Comparison of ENCODE assay signal across 8 cellular contexts in genomic region chr9:33447404-33448158, GRCh38. TPM values are rescaled to one million over a fixed set of nuclear protein-coding genes. Genes with fewer than 3 reads are reported as not detected.
DNase-seq lines count a peak whose midpoint lies in the region; ATAC-seq and TF ChIP-seq lines count a peak whose summit lies in the region.

Gene AQP3 (minus strand): TSS chr9:33447593. CDS start chr9:33447530, 63 bp downstream.

- H2BK5ac ChIP-seq in H9 (ENCODE audit: insufficient read length, low read length), result no peak within 1 kb of the TSS

- H2AFZ ChIP-seq in H9 (ENCODE audit: low read length), result no peak within 1 kb of the TSS

- TF ChIP-seq CTCF in Caco-2 (IDR thresholded peaks at IDR 0.05; ENCODE audit: insufficient read depth in 1 of 2, low read depth in 1 of 2, low read length in 1 of 2, severe bottlenecking in 1 of 2, unreplicated experiment in 1 of 2) (peak; percentile 33), H9 (conservative IDR thresholded peaks at IDR 0.05) (peak; percentile 35; the same call in 1 of the 3 replicates), esophagus muscularis mucosa (IDR thresholded peaks at IDR 0.05) (peak; percentile 43 to 50 (median 46)), stomach (IDR thresholded peaks at IDR 0.05) (peak in 2 of 7 experiments; percentile 13 to 52)

- H3K4ac ChIP-seq in H9 (ENCODE audit: low read depth, low read length), result no peak within 1 kb of the TSS

- H3K36me3 ChIP-seq in Caco-2 (ENCODE audit: control insufficient read depth, insufficient read depth, low read length) (no peaks in the 10 kb centered on the region; the same call in 1 of the 2 replicates), esophagus muscularis mucosa (peaks cover 0 to 11% (median 0%) of the 10 kb centered on the region in 4 donors), stomach (peaks cover 0 to 11% (median 10%) of the 10 kb centered on the region in 4 donors)

- no TSS peak for BruUV-seq in Caco-2 (replicated peaks; lab: Mats Ljungman, UMichigan)

- H3K36me3 Mint-ChIP-seq in Caco-2 (ENCODE audit: insufficient read depth, unreplicated experiment) (peaks cover 9% of the 10 kb centered on the region), H9 (ENCODE audit: insufficient read depth in 1 of 3, low read depth in 3 of 3) (no peaks in the 10 kb centered on the region), naive B cell (no peaks in the 10 kb centered on the region)

- no peak within 1 kb of the TSS for H2AK5ac ChIP-seq in H9 (ENCODE audit: insufficient read length, low read length)

- H3K9me3 Mint-ChIP-seq in Caco-2 (ENCODE audit: unreplicated experiment) (no peaks in the 10 kb centered on the region), H9 (no peaks in the 10 kb centered on the region), naive B cell (no peaks in the 10 kb centered on the region)

- H3K27me3 ChIP-seq in Caco-2 (replicated peaks; ENCODE audit: control insufficient read depth, insufficient read depth, low read length), result no peaks in the 10 kb centered on the region
- H3K27me3 ChIP-seq in H9 (ENCODE audit: insufficient read depth, low read length), result peaks cover 4% of the 10 kb centered on the region; the same call in 1 of the 2 replicates
- H3K27me3 ChIP-seq in esophagus muscularis mucosa, result peaks cover 0 to 8% (median 0%) of the 10 kb centered on the region in 4 donors
- peaks cover 0 to 8% (median 0%) of the 10 kb centered on the region in 3 donors for H3K27me3 ChIP-seq in stomach

- CTCF ChIA-PET in Caco-2 (lab: Charles Lee), result interaction anchor here (0.6 to 2.6 kb wide), 17 partner anchors 10 to 544 kb away, joined by 3 to 30 read pairs (median 5); partner anchors contain the start of gene NOL6

- H3K4me1 ChIP-seq in Caco-2, result peaks cover 49% of the 10 kb centered on the region
- H3K4me1 ChIP-seq in H9 (ENCODE audit: insufficient read depth, low read length), result peaks cover 4% of the 10 kb centered on the region; the same call in 1 of the 2 replicates
- peaks cover 19 to 24% (median 22%) of the 10 kb centered on the region in 4 donors for H3K4me1 ChIP-seq in esophagus muscularis mucosa
- peaks cover 21 to 54% (median 47%) of the 10 kb centered on the region in 4 donors for H3K4me1 ChIP-seq in stomach

- no peak for TF ChIP-seq POLR2A in esophagus muscularis mucosa (IDR thresholded peaks at IDR 0.05; ENCODE audit: low read depth)
- TF ChIP-seq POLR2A in stomach (IDR thresholded peaks at IDR 0.05), result no peak

- no peak within 1 kb of the TSS for H3K9ac ChIP-seq in H9 (ENCODE audit: extremely low read depth, insufficient read length, low read length)

- no peak within 1 kb of the TSS for H3K27ac ChIP-seq in H9 (ENCODE audit: insufficient read length, low read depth, low read length)
- peak within 1 kb of the TSS in 3 of 4 donors; percentile 35 to 62 (median 36) for H3K27ac ChIP-seq in esophagus muscularis mucosa (replicated peaks in 1 of 4)
- H3K27ac ChIP-seq in stomach, result peak within 1 kb of the TSS; percentile 75 to 86 (median 78)

- H3K23ac ChIP-seq in H9 (ENCODE audit: insufficient read length, low read depth, low read length), result no peak within 1 kb of the TSS

- no peaks in the 10 kb centered on the region for H4K20me1 ChIP-seq in H9 (ENCODE audit: control insufficient read depth, insufficient read depth, insufficient read length)

- peaks cover 6% of the 10 kb centered on the region for H3K23me2 ChIP-seq in H9 (ENCODE audit: insufficient read length, low read depth, low read length, poor library complexity, severe bottlenecking)

- no peak within 1 kb of the TSS for H2BK20ac ChIP-seq in H9 (ENCODE audit: low read depth, low read length, poor library complexity, severe bottlenecking)

- no peak within 1 kb of the TSS for H4K8ac ChIP-seq in H9 (replicated peaks; ENCODE audit: insufficient read length, low read depth, low read length)

- WGBS in H9 (ENCODE audit: extremely low coverage, insufficient read length, low lambda C conversion rate), result no CpG with 5 or more reads among the region's 48 CpGs
- 13% methylated on average over 10 of the region's 48 CpGs for WGBS in esophagus muscularis mucosa
- 4 to 6% (median 4%) methylated on average over 28 to 48 of the region's 48 CpGs for WGBS in stomach, 5 donors

- ATAC-seq in naive B cell (ENCODE audit: low read depth in 2 of 2), result peak; percentile 79 to 80
- no peak for ATAC-seq in GM21786 (IDR thresholded peaks at IDR 0.05; ENCODE audit: unreplicated experiment)

- POLR2A ChIA-PET in Caco-2 (lab: Charles Lee), result interaction anchor here (0.6 to 1.2 kb wide), 7 partner anchors 11 to 63 kb away, joined by 3 to 12 read pairs (median 4); partner anchors contain the start of gene NOL6

- H3K14ac ChIP-seq in H9 (ENCODE audit: insufficient read depth, low read length), result no peak within 1 kb of the TSS; the same call in 1 of the 2 replicates

- peak within 1 kb of the TSS; percentile 62 for H3K27ac Mint-ChIP-seq in Caco-2 (ENCODE audit: unreplicated experiment)
- H3K27ac Mint-ChIP-seq in H9, result peak within 1 kb of the TSS in 1 of 3 experiments; percentile 48; a peak in 1 of 7 replicates
- peak within 1 kb of the TSS in 2 of 6 donors; percentile 8 to 70 for H3K27ac Mint-ChIP-seq in naive B cell

- no peak within 1 kb of the TSS for H4K91ac ChIP-seq in H9 (ENCODE audit: insufficient read length, low read depth, low read length)

- peak; percentile 79 to 85 for DNase-seq in Caco-2
- DNase-seq in H9, result peak; percentile 83
- DNase-seq in NCI-H526 treated with DMSO at 0.1 percent for 48 hours (lab: John Stamatoyannopoulos, UW), result peak; percentile 9
- peak; percentile 44 for DNase-seq in activated T-cell treated with anti-CD3 and anti-CD28 coated beads for 24 hours (ENCODE audit: low read depth)
- DNase-seq in esophagus muscularis mucosa (ENCODE audit: extremely low spot score), result no peak
- DNase-seq in naive B cell, result peak; percentile 29
- peak; percentile 79 for DNase-seq in stomach

- H2BK12ac ChIP-seq in H9 (ENCODE audit: insufficient read length, low read depth, low read length), result no peak within 1 kb of the TSS

- H3K4me3 Mint-ChIP-seq in Caco-2 (ENCODE audit: unreplicated experiment) (peak within 1 kb of the TSS; percentile 77), H9 (peak within 1 kb of the TSS; percentile 73 to 87), naive B cell (peak within 1 kb of the TSS; percentile 69 to 90 (median 81))

- H3K4me2 ChIP-seq in H9 (ENCODE audit: insufficient read depth, insufficient read length, low read length), result peak within 1 kb of the TSS; percentile 79

- H3K27me3 Mint-ChIP-seq in Caco-2 (ENCODE audit: insufficient read depth, unreplicated experiment) (no peaks in the 10 kb centered on the region), H9 (ENCODE audit: low read depth) (peaks cover 50% of the 10 kb centered on the region), naive B cell (peaks cover 5 to 34% (median 13%) of the 10 kb centered on the region in 3 donors)

- no peak within 1 kb of the TSS for H2BK120ac ChIP-seq in H9 (ENCODE audit: low read depth, low read length, poor library complexity, severe bottlenecking)

- no peak within 1 kb of the TSS for H3K18ac ChIP-seq in H9 (ENCODE audit: insufficient read length, low read depth, low read length)

- H3K79me1 ChIP-seq in H9 (ENCODE audit: insufficient read depth, low read depth, low read length, poor library complexity, severe bottlenecking), result no peaks in the 10 kb centered on the region

- no peak within 1 kb of the TSS for H3K56ac ChIP-seq in H9 (ENCODE audit: insufficient read length, low read depth, low read length)

- H3K4me1 Mint-ChIP-seq in Caco-2 (ENCODE audit: low read depth, unreplicated experiment), result peaks cover 31% of the 10 kb centered on the region
- H3K4me1 Mint-ChIP-seq in H9, result peaks cover 28 to 47% of the 10 kb centered on the region in 2 experiments
- peaks cover 14 to 20% (median 18%) of the 10 kb centered on the region in 3 donors for H3K4me1 Mint-ChIP-seq in naive B cell

- no peak within 1 kb of the TSS for H2BK15ac ChIP-seq in H9 (ENCODE audit: low read depth, low read length)

- H3K79me2 ChIP-seq in H9 (ENCODE audit: insufficient read depth, low read length), result no peaks in the 10 kb centered on the region

- TF ChIP-seq EP300 in esophagus muscularis mucosa (IDR thresholded peaks at IDR 0.05) (no peak), stomach (IDR thresholded peaks at IDR 0.05) (no peak)

- H3K9me3 ChIP-seq in Caco-2 (no peaks in the 10 kb centered on the region), H9 (ENCODE audit: control insufficient read depth, low read depth, low read length) (no peaks in the 10 kb centered on the region), esophagus muscularis mucosa (no peaks in the 10 kb centered on the region), stomach (no peaks in the 10 kb centered on the region)

- intact Hi-C loops in Caco-2 (cut with micrococcal nuclease; ENCODE audit: unreplicated experiment), result loop anchor here (5.0 kb wide), 1 partner anchor 70 kb away; no protein-coding TSS in a partner anchor
- intact Hi-C loops in esophagus muscularis mucosa (cut with DNase I), result no loop called here
- intact Hi-C loops in stomach (cut with DNase I; ENCODE audit: low total_unique reads), result no loop called here

- no peak within 1 kb of the TSS for H4K5ac ChIP-seq in H9 (ENCODE audit: insufficient read length, low read depth, low read length)

- peak within 1 kb of the TSS; percentile 62 for H3K4me3 ChIP-seq in Caco-2 (ENCODE audit: low read depth, low read length)
- H3K4me3 ChIP-seq in esophagus muscularis mucosa, result peak within 1 kb of the TSS; percentile 52 to 67 (median 54)
- H3K4me3 ChIP-seq in stomach, result peak within 1 kb of the TSS; percentile 45 to 62 (median 54)

- no peak within 1 kb of the TSS for H3T11ph ChIP-seq in H9 (ENCODE audit: low read length)

RNA-seq across cellular contexts. Expression of gene AQP3, which starts in this region (rescaled TPM):
- total RNA-seq in Caco-2 (2022) (24.1 and 24.8 TPM in 2 replicates), H9 (2021) (1.6 TPM in 2 replicates), esophagus muscularis mucosa (10 to 100 TPM in 1 of 4 donors, 1 to 10 TPM in 3; 4.2 to 12.7 (median 6.8) TPM), stomach (10 to 100 TPM in 3 of 5 donors, 1 to 10 TPM in 2; 1.7 to 60.0 (median 11.4) TPM)
- polyA plus RNA-seq in naive B cell (ENCODE audit: low read depth in 6 of 6) (1 to 10 TPM in 3 of 6 donors, under 1 TPM in 3; 0.18 to 1.9 (median 0.94) TPM), stomach (100 to 1,000 TPM in 1 of 3 donors, 10 to 100 TPM in 2; 10.8 to 319 (median 36.5) TPM)

Comparison
In these comparisons a context has a peak if more than half of its experiments do, and no peak if none do; other contexts are left out.
1. RNA of gene AQP3 (polyA plus RNA-seq): 10.8 to 319 TPM in stomach; 0.18 to 1.9 TPM in naive B cell; every median in the first group is over 4 times any median in the second.
2. Peak in every context shown above with its lines, with median percentiles within 50 percentile points of each other: H3K4me3 ChIP-seq and H3K4me3 Mint-ChIP-seq.